Comparison of ENCODE assay signal across 9 cellular contexts in the genomic region with DNA sequence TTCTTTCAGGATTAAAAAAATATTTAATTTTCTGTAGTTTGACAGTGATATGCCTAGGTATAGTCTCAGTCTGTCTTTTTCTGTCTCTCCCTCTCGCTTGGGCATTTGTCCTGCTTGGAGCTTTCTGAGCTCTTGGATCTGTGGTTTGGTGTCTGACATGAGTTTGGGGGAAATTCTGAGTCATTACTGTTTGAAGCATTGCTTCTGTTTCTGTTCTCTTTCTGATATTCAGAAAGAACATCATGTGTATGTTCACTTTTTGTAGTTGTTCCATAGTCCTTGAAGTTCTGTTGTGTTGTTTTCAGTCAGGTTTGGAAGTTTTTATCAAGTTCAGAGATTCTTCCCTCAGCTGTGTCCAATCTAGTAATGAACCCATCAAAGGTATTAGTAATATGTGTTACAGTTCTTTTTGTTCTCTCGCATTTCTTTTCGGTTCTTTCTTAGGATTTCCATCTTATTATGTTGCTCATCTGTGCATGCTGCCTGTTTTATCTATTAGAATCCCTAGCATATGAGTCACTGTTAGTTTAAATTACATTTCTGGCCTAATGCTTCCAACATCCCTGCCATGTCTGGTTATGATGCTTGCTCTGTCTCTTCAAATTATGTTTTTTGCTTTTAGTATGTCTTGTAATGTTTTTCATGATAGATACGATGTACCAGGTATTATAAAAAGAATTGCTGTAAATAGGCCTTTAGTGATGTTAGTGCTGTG. TPM values are rescaled to one million over a fixed set of nuclear protein-coding genes. Genes with fewer than 3 reads are reported as not detected.
DNase-seq lines count a peak whose midpoint lies in the region; ATAC-seq, FAIRE-seq and TF ChIP-seq lines count a peak whose summit lies in the region.
"Had no signal": no experiment of that assay in that cellular context is flagged by ENCODE, and none has a peak within 500 bp of the region (broad histone marks: within the 10 kb centered on the region; RNA-seq: fewer than 3 reads in every experiment).

No MANE protein-coding gene starts in this region.

- no peak overlapping the region for H3K9ac ChIP-seq in endothelial cell of umbilical vein (replicated peaks; ENCODE audit: extremely low read depth, insufficient read depth, low read length)

- DNase-seq in GM13977 (ENCODE audit: low spot score) (peak; percentile 23), LHCN-M2 (ENCODE audit: low read depth) (peak; percentile 29), endothelial cell of umbilical vein (ENCODE audit: low read depth, low spot score) (peak; percentile 2), cortex of kidney (lab: John Stamatoyannopoulos, UW) (no peak), ureter (ENCODE audit: low spot score) (no peak), CD14-positive monocyte (ENCODE audit: low spot score) (no peak)
- DNase-seq in effector memory CD8-positive, alpha-beta T cell: no peak
- DNase-seq: mesendoderm had no signal

- no TSS peak for BruUV-seq in endothelial cell of umbilical vein (replicated peaks; lab: Mats Ljungman, UMichigan)

- no peak for FAIRE-seq in endothelial cell of umbilical vein (lab: Jason Lieb, UNC)

- dilution Hi-C loops in endothelial cell of umbilical vein (cut with MboI; ENCODE audit: extremely low pct_ligation_motif_present, low sequenced_read_pairs): no loop called here

- H2AFZ ChIP-seq in endothelial cell of umbilical vein (ENCODE audit: low read depth, low read length): no peak overlapping the region

- H3K27ac Mint-ChIP-seq in CD14-positive monocyte: peak overlapping the region in 1 of 7 donors; percentile 1
- no peak overlapping the region for H3K27ac Mint-ChIP-seq in effector memory CD8-positive, alpha-beta T cell

- no peak overlapping the region for H3K27ac ChIP-seq in endothelial cell of umbilical vein (ENCODE audit: insufficient read depth, low read depth, low read length)

- H3K36me3 Mint-ChIP-seq in CD14-positive monocyte: peaks cover 68 to 70% of the 10 kb centered on the region in 2 donors
- peaks cover 23% of the 10 kb centered on the region for H3K36me3 Mint-ChIP-seq in effector memory CD8-positive, alpha-beta T cell (ENCODE audit: insufficient read depth)

- H3K4me1 ChIP-seq in endothelial cell of umbilical vein (ENCODE audit: control insufficient read depth, extremely low read depth, insufficient read depth, low read length): no peaks in the 10 kb centered on the region

- no peak overlapping the region for H3K4me3 Mint-ChIP-seq in CD14-positive monocyte
- no peak overlapping the region for H3K4me3 Mint-ChIP-seq in effector memory CD8-positive, alpha-beta T cell

- no peak overlapping the region for H3K4me3 ChIP-seq in endothelial cell of umbilical vein (replicated peaks in 1 of 3; ENCODE audit: insufficient read depth in 1 of 3, low read depth in 1 of 3, low read length in 3 of 3)

- H4K20me1 ChIP-seq in endothelial cell of umbilical vein (replicated peaks; ENCODE audit: control insufficient read depth, extremely low read depth, insufficient read depth, low read length): no peaks in the 10 kb centered on the region

- peaks cover 0 to 2% (median 0%) of the 10 kb centered on the region in 3 donors for H3K27me3 Mint-ChIP-seq in CD14-positive monocyte (ENCODE audit: low read depth in 3 of 3)
- H3K27me3 Mint-ChIP-seq in effector memory CD8-positive, alpha-beta T cell: no peaks in the 10 kb centered on the region

- in situ Hi-C loops in GM13977 (cut with MboI; ENCODE audit: low pct_unique_long_range_greater_than_20kb, low sequenced_read_pairs, unreplicated experiment): no loop called here

- CTCF ChIA-PET in endothelial cell of umbilical vein (lab: Charles Lee): interaction anchor here (0.8 to 2.1 kb wide), 3 partner anchors 15 to 157 kb away, joined by 3 to 9 read pairs (median 5); no protein-coding TSS in a partner anchor

- no peaks in the 10 kb centered on the region for H3K9me3 ChIP-seq in endothelial cell of umbilical vein (replicated peaks; ENCODE audit: control insufficient read depth, insufficient read depth, low read length)

- peaks cover 11 to 19% (median 16%) of the 10 kb centered on the region in 7 donors for H3K9me3 Mint-ChIP-seq in CD14-positive monocyte
- peaks cover 0 to 6% of the 10 kb centered on the region in 2 donors for H3K9me3 Mint-ChIP-seq in effector memory CD8-positive, alpha-beta T cell

- peak; percentile 46 for ATAC-seq in GM21528 (IDR thresholded peaks at IDR 0.05; ENCODE audit: low FRiP score, unreplicated experiment)
- ATAC-seq in effector memory CD8-positive, alpha-beta T cell (replicated peaks): no peak

- peaks cover 2% of the 10 kb centered on the region for H3K4me1 Mint-ChIP-seq in CD14-positive monocyte
- peaks cover 5 to 33% of the 10 kb centered on the region in 2 donors for H3K4me1 Mint-ChIP-seq in effector memory CD8-positive, alpha-beta T cell (ENCODE audit: low read depth in 2 of 2)

- TF ChIP-seq CTCF in GM13977 (IDR thresholded peaks at IDR 0.05; ENCODE audit: extremely low read depth, insufficient read depth, missing control alignments): no peak
- TF ChIP-seq CTCF in endothelial cell of umbilical vein (IDR thresholded peaks at IDR 0.05; ENCODE audit: extremely low read depth in 1 of 2, insufficient read depth in 1 of 2, low read depth in 1 of 2, low read length in 2 of 2): no peak
- TF ChIP-seq CTCF in CD14-positive monocyte (IDR thresholded peaks at IDR 0.05): no peak

- intact Hi-C loops in endothelial cell of umbilical vein (cut with micrococcal nuclease): no loop called here
- intact Hi-C loops in CD14-positive monocyte (cut with micrococcal nuclease): no loop called here

- POLR2A ChIA-PET in endothelial cell of umbilical vein (lab: Charles Lee): no interaction called here

- peaks cover 0 to 2% of the 10 kb centered on the region in 2 experiments for H3K36me3 ChIP-seq in endothelial cell of umbilical vein (ENCODE audit: control insufficient read depth in 2 of 2, extremely low read depth in 1 of 2, insufficient read depth in 2 of 2, low read length in 2 of 2)

- no peaks in the 10 kb centered on the region for H3K9me1 ChIP-seq in endothelial cell of umbilical vein (replicated peaks; ENCODE audit: control insufficient read depth, extremely low read depth, insufficient read depth, low read length)

- H3K79me2 ChIP-seq in endothelial cell of umbilical vein (ENCODE audit: control insufficient read depth, insufficient read depth, low read length): peaks cover 11% of the 10 kb centered on the region

- no peak overlapping the region for H3K4me2 ChIP-seq in endothelial cell of umbilical vein (ENCODE audit: insufficient read depth, low read length)

- no peaks in the 10 kb centered on the region for H3K27me3 ChIP-seq in endothelial cell of umbilical vein (ENCODE audit: control insufficient read depth in 2 of 2, insufficient read depth in 2 of 2, low read length in 2 of 2)

- TF ChIP-seq POLR2A in endothelial cell of umbilical vein (IDR thresholded peaks at IDR 0.05; ENCODE audit: low read depth, low read length): no peak

TF ChIP-seq in endothelial cell of umbilical vein, 7 proteins besides CTCF, POLR2A, EP300 and RAD21:
- TF ChIP-seq JUN (IDR thresholded peaks at IDR 0.05; ENCODE audit: borderline replicate concordance, insufficient read depth, insufficient read length, low read depth) (no peak), EZH2 (IDR thresholded peaks at IDR 0.05; ENCODE audit: borderline replicate concordance, low read depth, low read length, severe bottlenecking) (no peak), FOS (IDR thresholded peaks at IDR 0.05; ENCODE audit: borderline replicate concordance, insufficient read depth, low read length) (no peak), POLR2AphosphoS5 (IDR thresholded peaks at IDR 0.05; ENCODE audit: insufficient read depth, low read depth, low read length) (no peak), MYC (IDR thresholded peaks at IDR 0.05; ENCODE audit: low read depth, low read length) (no peak), GATA2 (IDR thresholded peaks at IDR 0.05; ENCODE audit: insufficient read depth, insufficient read length, low read depth, low read length) (no peak)

RNA-seq across cellular contexts. Expression of a gene that starts 48.4 kb away (rescaled TPM):
- total RNA-seq in LHCN-M2 (2014; rRNA removed) (27.8 and 28.5 TPM in 2 replicates), endothelial cell of umbilical vein (35.2 and 48.9 TPM in 2 replicates), ureter (50.4 TPM)
- polyA plus RNA-seq in LHCN-M2 (2012): 10.5 TPM
- polyA plus RNA-seq in endothelial cell of umbilical vein (27.5 and 29.8 TPM in 2 replicates), CD14-positive monocyte (1 to 10 TPM; 5.0 to 5.3 TPM)
- 29.5 and 35.5 TPM in 2 replicates for polyA plus RNA-seq in endothelial cell of umbilical vein (2011; cell fraction: cytosol; rRNA removed)
- 32.8 and 44.8 TPM in 2 replicates for polyA plus RNA-seq in endothelial cell of umbilical vein (2011; cell fraction: nucleus; rRNA removed)
- polyA plus RNA-seq in endothelial cell of umbilical vein (2012): 38.0 and 45.5 TPM in 2 replicates
- 36.5 and 45.6 TPM in 2 replicates for polyA minus RNA-seq in endothelial cell of umbilical vein
- polyA minus RNA-seq in endothelial cell of umbilical vein (2011; cell fraction: cytosol; rRNA and poly(A)+ RNA removed): 12.7 TPM
- polyA minus RNA-seq in endothelial cell of umbilical vein (2011; cell fraction: nucleus; rRNA and poly(A)+ RNA removed): 49.6 and 67.8 TPM in 2 replicates

Comparison
In these comparisons a context has a peak if more than half of its experiments do, and no peak if none do; other contexts are left out.
1. DNase-seq: peak in GM13977 (single experiment), LHCN-M2 (single experiment) and endothelial cell of umbilical vein (single experiment); none in cortex of kidney (single experiment), ureter (single experiment), CD14-positive monocyte (single experiment) and effector memory CD8-positive, alpha-beta T cell (0 of 3).